10 cellular contexts compared by ENCODE assay signal in genomic region chr1:158830904-158831507, GRCh38. TPM values are rescaled to one million over a fixed set of nuclear protein-coding genes. Genes with fewer than 3 reads are reported as not detected.
DNase-seq lines count a peak whose midpoint lies in the region; ATAC-seq, FAIRE-seq and TF ChIP-seq lines count a peak whose summit lies in the region.
"Had no signal": no experiment of that assay in that cellular context is flagged by ENCODE, and none has a peak within 500 bp of the region (broad histone marks: within the 10 kb centered on the region; RNA-seq: fewer than 3 reads in every experiment).

Gene MNDA, plus strand, starts transcription at chr1:158831351. Its CDS starts 10,803 bp downstream, at chr1:158842154.

- no peak for FAIRE-seq in K562 (lab: Jason Lieb, UNC)

- H3K9me3 Mint-ChIP-seq in stimulated activated naive CD8-positive, alpha-beta T cell treated with anti-CD3 and anti-CD28 coated beads, Interleukin-15, Interleukin-2, amounts not matched to agents 100 ng/mL and 50 ng/mL, for 24 hours, result peaks cover 24% of the 10 kb centered on the region
- H3K9me3 Mint-ChIP-seq in stimulated activated naive CD8-positive, alpha-beta T cell treated with anti-CD3 and anti-CD28 coated beads, Interleukin-15, amount 100 ng/mL, for 72 hours, result peaks cover 26% of the 10 kb centered on the region in 2 donors
- peaks cover 36% of the 10 kb centered on the region for H3K9me3 Mint-ChIP-seq in GM23338

- TF ChIP-seq RAD21 in K562 (CRISPR knock-in tag; conservative IDR thresholded peaks at IDR 0.05 in 1 of 2, IDR thresholded peaks at IDR 0.05 in 1 of 2), result no peak

- no peak for TF ChIP-seq EP300 in K562 (IDR thresholded peaks at IDR 0.05; ENCODE audit: low read length)

- H3K4me3 Mint-ChIP-seq in stimulated activated naive CD8-positive, alpha-beta T cell treated with anti-CD3 and anti-CD28 coated beads, Interleukin-15, Interleukin-2, amounts not matched to agents 100 ng/mL and 50 ng/mL, for 24 hours, result no peak within 1 kb of the TSS
- H3K4me3 Mint-ChIP-seq in stimulated activated naive CD8-positive, alpha-beta T cell treated with anti-CD3 and anti-CD28 coated beads, Interleukin-15, amount 100 ng/mL, for 72 hours, result no peak within 1 kb of the TSS
- no peak within 1 kb of the TSS for H3K4me3 Mint-ChIP-seq in GM23338

- H3K4me2 ChIP-seq in K562 (ENCODE audit: insufficient read depth, low read length) (no peak within 1 kb of the TSS), GM23338 (no peak within 1 kb of the TSS)

- H3K4me1 ChIP-seq in K562 (replicated peaks in 1 of 2; ENCODE audit: control insufficient read depth in 2 of 2, insufficient read depth in 2 of 2, low read length in 2 of 2) (no peaks in the 10 kb centered on the region; a peak in 1 of 5 replicates), upper lobe of right lung (no peaks in the 10 kb centered on the region), foreskin keratinocyte (no peaks in the 10 kb centered on the region), GM23338 (ENCODE audit: insufficient read depth) (no peaks in the 10 kb centered on the region)

- H4K20me1 ChIP-seq in K562 (replicated peaks; ENCODE audit: control insufficient read depth, insufficient read depth, low read length) (no peaks in the 10 kb centered on the region), GM23338 (replicated peaks; ENCODE audit: insufficient read depth) (no peaks in the 10 kb centered on the region)

- BruUV-seq in K562 (replicated peaks; lab: Mats Ljungman, UMichigan), result no TSS peak

- peaks cover 18% of the 10 kb centered on the region for H3K4me1 Mint-ChIP-seq in stimulated activated naive CD8-positive, alpha-beta T cell treated with anti-CD3 and anti-CD28 coated beads, Interleukin-15, Interleukin-2, amounts not matched to agents 100 ng/mL and 50 ng/mL, for 24 hours (ENCODE audit: low read depth)
- H3K4me1 Mint-ChIP-seq in stimulated activated naive CD8-positive, alpha-beta T cell treated with anti-CD3 and anti-CD28 coated beads, Interleukin-15, amount 100 ng/mL, for 72 hours, result peaks cover 7% of the 10 kb centered on the region
- H3K4me1 Mint-ChIP-seq in GM23338, result no peaks in the 10 kb centered on the region

- 59% methylated on average over 5 of the region's 5 CpGs for WGBS in K562 (ENCODE audit: insufficient coverage, low coverage, missing lambda C conversion rate)

- peak within 1 kb of the TSS; percentile 24 for H3K27ac Mint-ChIP-seq in stimulated activated naive CD8-positive, alpha-beta T cell treated with anti-CD3 and anti-CD28 coated beads, Interleukin-15, Interleukin-2, amounts not matched to agents 100 ng/mL and 50 ng/mL, for 24 hours
- H3K27ac Mint-ChIP-seq in stimulated activated naive CD8-positive, alpha-beta T cell treated with anti-CD3 and anti-CD28 coated beads, Interleukin-15, amount 100 ng/mL, for 72 hours, result peak within 1 kb of the TSS in 1 of 2 donors; percentile 47
- no peak within 1 kb of the TSS for H3K27ac Mint-ChIP-seq in GM23338

- H3K4me3 ChIP-seq in K562 (no peak within 1 kb of the TSS), upper lobe of right lung (peak within 1 kb of the TSS; percentile 36), GM23338 (no peak within 1 kb of the TSS)

- TF ChIP-seq CTCF in K562 (IDR thresholded peaks at IDR 0.05 in 2 of 3, conservative IDR thresholded peaks at IDR 0.05 in 1 of 3; ENCODE audit: insufficient read depth in 2 of 3, low read depth in 1 of 3, low read length in 3 of 3) (no peak), upper lobe of right lung (IDR thresholded peaks at IDR 0.05) (no peak), foreskin keratinocyte (conservative IDR thresholded peaks at IDR 0.05) (no peak), GM23338 (conservative IDR thresholded peaks at IDR 0.05; ENCODE audit: low read depth in 2 of 2) (no peak)

- H3K27me3 Mint-ChIP-seq in stimulated activated naive CD8-positive, alpha-beta T cell treated with anti-CD3 and anti-CD28 coated beads, Interleukin-15, Interleukin-2, amounts not matched to agents 100 ng/mL and 50 ng/mL, for 24 hours, result no peaks in the 10 kb centered on the region
- no peaks in the 10 kb centered on the region for H3K27me3 Mint-ChIP-seq in stimulated activated naive CD8-positive, alpha-beta T cell treated with anti-CD3 and anti-CD28 coated beads, Interleukin-15, amount 100 ng/mL, for 72 hours
- H3K27me3 Mint-ChIP-seq in GM23338 (ENCODE audit: insufficient read depth, low read depth, poor library complexity), result no peaks in the 10 kb centered on the region

- H3K36me3 ChIP-seq in K562 (ENCODE audit: control insufficient read depth, insufficient read depth, low read length), result no peaks in the 10 kb centered on the region
- H3K36me3 ChIP-seq in upper lobe of right lung, result no peaks in the 10 kb centered on the region
- H3K36me3 ChIP-seq in GM23338 (ENCODE audit: insufficient read depth), result no peaks in the 10 kb centered on the region; the same call in 1 of the 2 replicates

- intact Hi-C loops in K562 (cut with micrococcal nuclease) (no loop called here), upper lobe of right lung (cut with DNase I) (no loop called here)

- in situ Hi-C loops in K562 (cut with MboI), result no loop called here

- TF ChIP-seq POLR2A in K562 (conservative IDR thresholded peaks at IDR 0.05), result no peak

- no peak within 1 kb of the TSS for H3K27ac ChIP-seq in K562 (ENCODE audit: extremely low read depth, low read depth, low read length)
- peak within 1 kb of the TSS; percentile 52 for H3K27ac ChIP-seq in upper lobe of right lung
- H3K27ac ChIP-seq in foreskin keratinocyte, result no peak within 1 kb of the TSS
- no peak within 1 kb of the TSS for H3K27ac ChIP-seq in GM23338 (ENCODE audit: low read depth)
- H3K27ac ChIP-seq: C4-2B had no signal

- ATAC-seq in stimulated activated naive CD8-positive, alpha-beta T cell treated with anti-CD3 and anti-CD28 coated beads, Interleukin-15, amount 100 ng/mL, for 72 hours, result no peak
- ATAC-seq in HG03108 (IDR thresholded peaks at IDR 0.05; ENCODE audit: unreplicated experiment) (peak; percentile 91), K562 (0 out of 3 replicates have a peak, but pooled peaks have one; percentile 35), upper lobe of right lung (peak; percentile 89), foreskin keratinocyte (no peak), SK-N-SH treated with all-trans-retinoic acid at 6 μM for 48 hours (no peak), GM23338 (no peak)
- ATAC-seq: Panc1 had no signal

- H3K27me3 ChIP-seq in K562 (ENCODE audit: control insufficient read depth in 2 of 2, insufficient read depth in 2 of 2, low read length in 2 of 2) (no peaks in the 10 kb centered on the region), upper lobe of right lung (no peaks in the 10 kb centered on the region), foreskin keratinocyte (no peaks in the 10 kb centered on the region), GM23338 (ENCODE audit: insufficient read depth) (no peaks in the 10 kb centered on the region)

- H3K9me3 ChIP-seq in K562 (replicated peaks; ENCODE audit: control insufficient read depth, insufficient read depth, low read depth, low read length), result no peaks in the 10 kb centered on the region; the same call in 1 of the 2 replicates
- no peaks in the 10 kb centered on the region for H3K9me3 ChIP-seq in upper lobe of right lung

- H3K36me3 Mint-ChIP-seq in stimulated activated naive CD8-positive, alpha-beta T cell treated with anti-CD3 and anti-CD28 coated beads, Interleukin-15, Interleukin-2, amounts not matched to agents 100 ng/mL and 50 ng/mL, for 24 hours (ENCODE audit: low read depth), result peaks cover 5% of the 10 kb centered on the region
- peaks cover 30% of the 10 kb centered on the region for H3K36me3 Mint-ChIP-seq in GM23338 (ENCODE audit: low read depth)

- H3K9ac ChIP-seq in K562 (ENCODE audit: insufficient read depth in 1 of 2, low read depth in 2 of 2, low read length in 2 of 2), result no peak within 1 kb of the TSS

- peak within 1 kb of the TSS; percentile 44; the same call in 1 of the 2 replicates for H2AFZ ChIP-seq in K562 (ENCODE audit: low read depth, low read length)
- no peak within 1 kb of the TSS for H2AFZ ChIP-seq in GM23338

- H3F3A ChIP-seq in GM23338 (replicated peaks; ENCODE audit: low read depth), result no peaks in the 10 kb centered on the region

- H3K79me2 ChIP-seq in K562 (ENCODE audit: control insufficient read depth, insufficient read depth, low read length) (no peaks in the 10 kb centered on the region), GM23338 (replicated peaks; ENCODE audit: insufficient read depth) (no peaks in the 10 kb centered on the region)

- H3K9me2 ChIP-seq in GM23338 (ENCODE audit: insufficient read depth), result no peaks in the 10 kb centered on the region

- POLR2A ChIA-PET in K562 (lab: Yijun Ruan, JAX), result interaction anchor here (0.8 kb wide), 1 partner anchor 70 kb away, joined by 3 read pairs; no protein-coding TSS in a partner anchor

- H3K9me1 ChIP-seq in K562 (ENCODE audit: control insufficient read depth, insufficient read depth, low read length), result no peaks in the 10 kb centered on the region

- CTCF ChIA-PET in K562 (lab: Yijun Ruan, JAX; ENCODE audit: low intra/inter-chr PET ratio), result no interaction called here

- no peak for DNase-seq in stimulated activated naive CD8-positive, alpha-beta T cell treated with anti-CD3 and anti-CD28 coated beads, Interleukin-15, amount 100 ng/mL, for 72 hours
- DNase-seq in K562 (ENCODE audit: extremely low read depth in 1 of 4, low spot score in 3 of 4) (no peak), upper lobe of right lung (no peak), foreskin keratinocyte (no peak), GM23338 (ENCODE audit: low spot score) (no peak)

RNA-seq across cellular contexts. Expression of gene MNDA, which starts in this region (rescaled TPM):
- total RNA-seq in K562 (2011; cell fraction: chromatin; rRNA removed; ENCODE audit: low replicate concordance), result not detected in 2 replicates
- total RNA-seq in K562 (2011; cell fraction: nucleolus; rRNA removed), result not detected in 2 replicates
- total RNA-seq in K562 (2011; cell fraction: nucleoplasm; rRNA removed), result not detected in 2 replicates
- total RNA-seq in K562 (2014; rRNA removed), result 0.09 TPM in 1 of 2 replicates, not detected in the other
- 0.13 TPM in 1 of 2 replicates, not detected in the other for total RNA-seq in K562 (2014; rRNA removed; fragmentation: Illumina TruSeq; extraction: Trizol)
- total RNA-seq in K562 (2015; rRNA removed; fragmentation: Illumina TruSeq; extraction: Trizol), result 0.14 and 0.19 TPM in 2 replicates
- not detected in 2 replicates for total RNA-seq in K562 (2021)
- 0.07 TPM in 1 of 2 replicates, not detected in the other for polyA plus RNA-seq in K562 (2011; rRNA removed)
- not detected in 2 replicates for polyA plus RNA-seq in K562 (2011; cell fraction: cytosol; rRNA removed)
- not detected in 2 replicates for polyA plus RNA-seq in K562 (2011; cell fraction: nucleus; rRNA removed)
- polyA plus RNA-seq in K562 (2012), result 0.07 and 0.19 TPM in 2 replicates
- 0.08 TPM in 1 of 2 replicates, not detected in the other for polyA plus RNA-seq in K562 (2014; fragmentation: Illumina TruSeq; extraction: Trizol)
- polyA plus RNA-seq in K562 (2014; fragmentation: Nextera tagmentation; extraction: Ambion mirVana), result under 1 TPM in 1 of 2 experiments, not detected in 1; 0.08 TPM
- not detected in 2 replicates for polyA plus RNA-seq in K562 (2014; rRNA removed)
- polyA minus RNA-seq in K562 (2011; rRNA and poly(A)+ RNA removed), result 0.09 TPM in 1 of 2 replicates, not detected in the other
- not detected in 2 replicates for polyA minus RNA-seq in K562 (2011; cell fraction: cytosol; rRNA and poly(A)+ RNA removed)
- not detected in 2 replicates for polyA minus RNA-seq in K562 (2011; cell fraction: nucleus; rRNA and poly(A)+ RNA removed)
- 45.5 TPM for total RNA-seq in upper lobe of right lung
- total RNA-seq in foreskin keratinocyte, result not detected in 2 replicates
- polyA plus RNA-seq in foreskin keratinocyte, result not detected in 2 replicates
- total RNA-seq in GM23338 (2014; rRNA removed; shearing (Covaris generic)), result not detected in 2 replicates
- polyA plus RNA-seq in GM23338 (2016; fragmentation: Nextera tagmentation; extraction: Ambion mirVana), result not detected in 2 replicates

Comparison
In these comparisons a context has a peak if more than half of its experiments do, and no peak if none do; other contexts are left out.
1. RNA of gene MNDA (total RNA-seq): 45.5 TPM in upper lobe of right lung (single experiment); 0.09 to 0.19 TPM in K562, not detected in foreskin keratinocyte and not detected in GM23338; every median in the first group is over 10 times any median in the second.
2. Peak in ATAC-seq in K562; RNA of the gene not detected or under 1 TPM.
3. ATAC-seq: peak in HG03108 (single experiment) and upper lobe of right lung (single experiment); none in stimulated activated naive CD8-positive, alpha-beta T cell treated with anti-CD3 and anti-CD28 coated beads, Interleukin-15, amount 100 ng/mL, for 72 hours (single experiment), foreskin keratinocyte (single experiment), SK-N-SH treated with all-trans-retinoic acid at 6 μM for 48 hours (single experiment) and GM23338 (single experiment).